8 cellular contexts compared by ENCODE assay signal in the genomic region with DNA sequence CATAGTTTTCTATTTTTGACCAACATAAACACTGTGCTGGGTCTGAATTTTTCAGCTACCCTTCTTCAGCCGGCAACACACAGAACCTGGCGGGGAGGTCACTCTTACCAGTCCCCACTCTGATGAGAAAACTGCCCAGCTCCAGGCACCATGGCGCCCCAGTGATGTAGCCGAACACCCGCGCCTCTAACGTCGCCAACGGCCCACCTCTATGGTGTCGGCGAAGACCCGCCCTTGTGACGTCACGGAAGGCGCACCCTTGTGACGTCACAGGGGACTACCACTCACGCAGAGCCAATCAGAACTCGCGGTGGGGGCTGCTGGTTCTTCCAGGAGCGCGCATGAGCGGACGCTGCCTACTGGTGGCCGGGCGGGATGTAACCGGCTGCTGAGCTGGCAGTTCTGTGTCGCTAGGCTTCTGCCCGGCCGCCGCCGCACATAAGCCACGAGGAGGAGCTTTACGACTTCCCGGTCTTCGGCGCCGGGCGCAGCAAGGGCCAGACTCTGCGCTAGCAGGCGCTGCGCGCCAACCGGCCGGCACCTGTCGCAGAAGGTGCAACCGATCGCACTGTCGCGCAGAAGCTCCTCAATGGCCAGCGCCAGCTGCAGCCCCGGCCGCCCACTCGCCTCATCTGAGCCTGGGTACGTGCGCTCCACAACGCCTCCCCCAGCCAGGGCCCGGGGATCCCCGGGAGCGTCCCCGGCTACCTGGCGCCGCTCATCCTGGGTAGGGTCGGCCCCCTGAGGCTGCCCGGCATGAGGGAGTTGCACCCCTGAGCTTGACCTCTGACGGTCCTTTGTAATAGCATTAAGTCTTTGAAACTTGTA.
DNase-seq lines count a peak whose midpoint lies in the region; ATAC-seq and TF ChIP-seq lines count a peak whose summit lies in the region.
"Not testable (repeated sequence)": the region's sequence is repeated elsewhere in the genome, so short reads cannot be mapped to it uniquely, and the experiment has no call there.

No MANE protein-coding gene starts in this region.

- CTCF ChIA-PET in GM10248 (lab: Yijun Ruan, JAX), result interaction anchor here (1.3 kb wide), 1 partner anchor 126 kb away, joined by 4 read pairs; no protein-coding TSS in a partner anchor

- peak overlapping the region; percentile 94 for H3K9ac ChIP-seq in HUES48 (ENCODE audit: low read depth, low read length)

- H3K4me3 ChIP-seq in HUES48 (ENCODE audit: low read depth, low read length) (peak overlapping the region; percentile 81), prostate gland (peak overlapping the region; percentile 47 to 53)

- intact Hi-C loops in prostate gland (cut with DNase I), result not testable (repeated sequence)

- peak overlapping the region; percentile 89 for H3K27ac ChIP-seq in HUES48 (ENCODE audit: low read depth, low read length)
- peak overlapping the region; percentile 82 for H3K27ac ChIP-seq in caudate nucleus (ENCODE audit: low read depth, low read length)
- H3K27ac ChIP-seq in prostate gland, result peak overlapping the region; percentile 81 to 84
- peak overlapping the region; percentile 75 for H3K27ac ChIP-seq in temporal lobe (ENCODE audit: low read depth, low read length)

- under 1% methylated on average over 46 of the region's 65 CpGs for WGBS in prostate gland

- POLR2A ChIA-PET in GM10248 (lab: Yijun Ruan, JAX), result not testable (repeated sequence)

- not testable (repeated sequence) for H3K36me3 ChIP-seq in HUES48 (ENCODE audit: control insufficient read depth, insufficient read depth, low read length); prostate gland

- peak; percentile 93 for TF ChIP-seq POLR2A in prostate gland (IDR thresholded peaks at IDR 0.05)

- not testable (repeated sequence) for H3K27me3 ChIP-seq in HUES48 (ENCODE audit: control insufficient read depth, insufficient read depth, low read length); prostate gland (replicated peaks; ENCODE audit: insufficient read depth)

- ATAC-seq in GM21825 (IDR thresholded peaks at IDR 0.05; ENCODE audit: unreplicated experiment), result peak; percentile 100

- TF ChIP-seq CTCF in GM10248 (IDR thresholded peaks at IDR 0.05; ENCODE audit: control extremely low read depth, extremely low read depth, low read depth, missing control alignments), result peak; percentile 53
- TF ChIP-seq CTCF in prostate gland (IDR thresholded peaks at IDR 0.05), result peak; percentile 45 to 96 (median 69)

- not testable (repeated sequence) for H3K9me3 ChIP-seq in HUES48 (ENCODE audit: control insufficient read depth, insufficient read depth, low read length); prostate gland

- H3K4me1 ChIP-seq in HUES48 (ENCODE audit: control insufficient read depth, insufficient read depth, low read length); prostate gland (replicated peaks): not testable (repeated sequence)

- DNase-seq in GM10248 (ENCODE audit: extremely low spot score) (peak; percentile 95), iPS DF 4.7 (ENCODE audit: extremely low read depth, low spot score) (peak; percentile 71), prostate gland (ENCODE audit: low spot score) (peak; percentile 99)
- peak; percentile 98 for DNase-seq in activated CD4-positive, alpha-beta T cell treated with anti-CD3 and anti-CD28 coated beads for 4 hours
- DNase-seq in caudate nucleus (lab: John Stamatoyannopoulos, UW), result not testable (repeated sequence)
